Comparison of ENCODE assay signal across 1 cellular context in genomic region chr12:53624956-53625355, GRCh38.
A peak's percentile ranks its signal among the peaks of the same experiment; 100 is the strongest.
TF ChIP-seq lines count a peak whose summit lies in the region.

No MANE protein-coding gene starts in this region.

TF ChIP-seq in GM12878, 131 proteins besides CTCF, POLR2A, EP300 and RAD21 (continued from another document):
- TF ChIP-seq SKIL (IDR thresholded peaks at IDR 0.05; ENCODE audit: low read depth, poor library complexity, severe bottlenecking) = no peak
- TF ChIP-seq TAF1 (IDR thresholded peaks at IDR 0.05; ENCODE audit: borderline replicate concordance, low read depth, low read length) = no peak
- no peak for TF ChIP-seq MEF2A (IDR thresholded peaks at IDR 0.05; ENCODE audit: insufficient read depth, low read depth, low read length)
- no peak for TF ChIP-seq FOXM1 (IDR thresholded peaks at IDR 0.05; ENCODE audit: low read depth, low read length)
- peak; percentile 92 for TF ChIP-seq MLLT1 (IDR thresholded peaks at IDR 0.05)
